11 cellular contexts compared by ENCODE assay signal in genomic region chr10:44749141-44749540, GRCh38.
A peak's percentile ranks its signal among the peaks of the same experiment; 100 is the strongest.
DNase-seq lines count a peak whose midpoint lies in the region; TF ChIP-seq lines count a peak whose summit lies in the region.
"Had no signal": no experiment of that assay in that cellular context is flagged by ENCODE, and none has a peak within 500 bp of the region (broad histone marks: within the 10 kb centered on the region; RNA-seq: fewer than 3 reads in every experiment).

No MANE protein-coding gene starts in this region.

- TF ChIP-seq CTCF in epithelial cell of proximal tubule (conservative IDR thresholded peaks at IDR 0.05; ENCODE audit: low read depth, low read length) (no peak), MM.1S (IDR thresholded peaks at IDR 0.05; ENCODE audit: low read length) (no peak)

- no peak overlapping the region for H3K27ac ChIP-seq in MM.1S (ENCODE audit: low read length)
- H3K27ac ChIP-seq: BLaER1 treated with 17β-estradiol and CSF1 and Interleukin-3, amounts not matched to agents 10 nM and 100 nM; GM23248 had no signal

- H3F3A ChIP-seq in MM.1S (ENCODE audit: insufficient read depth, low read length): no peaks in the 10 kb centered on the region

- no peaks in the 10 kb centered on the region for H3K9me2 ChIP-seq in MM.1S (replicated peaks; ENCODE audit: insufficient read depth, low read length)

- no peak overlapping the region for H2AFZ ChIP-seq in MM.1S (ENCODE audit: low read length)
- H2AFZ ChIP-seq: GM23248 had no signal

- H3K9me3 ChIP-seq in MM.1S (replicated peaks; ENCODE audit: insufficient read depth, low read length): no peaks in the 10 kb centered on the region
- H3K9me3 ChIP-seq: HAP-1 had no signal

- H4K20me1 ChIP-seq in MM.1S (ENCODE audit: insufficient read depth, low read length): no peaks in the 10 kb centered on the region
- H4K20me1 ChIP-seq: BLaER1 treated with 17β-estradiol and CSF1 and Interleukin-3, amounts not matched to agents 10 nM and 100 nM had no signal

- in situ Hi-C loops in Caki2 (cut with HindIII; ENCODE audit: low pct_unique_long_range_greater_than_20kb, low sequenced_read_pairs): no loop called here

- peak; percentile 21 for DNase-seq in Caki2 (ENCODE audit: low read depth)
- DNase-seq in epithelial cell of proximal tubule (ENCODE audit: low read depth): peak; percentile 52
- DNase-seq in left kidney (ENCODE audit: low read depth, low spot score): peak; percentile 74
- DNase-seq in renal cortical epithelial cell (ENCODE audit: low read depth): peak; percentile 77
- DNase-seq in SKM-1 treated with dmso at 0.1 percent for 144 hours (lab: John Stamatoyannopoulos, UW; ENCODE audit: unreplicated experiment): no peak
- no peak for DNase-seq in stimulated activated CD4-positive, alpha-beta T cell treated with anti-CD3 and anti-CD28 coated beads, Interleukin-15, amount 100 ng/mL, for 24 hours
- DNase-seq in MM.1S: no peak
- DNase-seq: CD8-positive, alpha-beta T cell; GM23248 had no signal

- H3K4me3 ChIP-seq in epithelial cell of proximal tubule (ENCODE audit: low read depth, low read length): no peak overlapping the region
- no peak overlapping the region for H3K4me3 ChIP-seq in MM.1S (ENCODE audit: low read length)
- H3K4me3 ChIP-seq: BLaER1 treated with 17β-estradiol and CSF1 and Interleukin-3, amounts not matched to agents 10 nM and 100 nM; GM23248; HAP-1 had no signal

- no peaks in the 10 kb centered on the region for H3K4me1 ChIP-seq in MM.1S (ENCODE audit: low read length)
- H3K4me1 ChIP-seq: HAP-1 had no signal

- no peaks in the 10 kb centered on the region for H3K79me2 ChIP-seq in MM.1S (ENCODE audit: low read length)

- no peaks in the 10 kb centered on the region for H3K36me3 ChIP-seq in MM.1S (replicated peaks; ENCODE audit: insufficient read depth, low read length)
- H3K36me3 ChIP-seq: BLaER1 treated with 17β-estradiol and CSF1 and Interleukin-3, amounts not matched to agents 10 nM and 100 nM; HAP-1 had no signal

- H3K27me3 ChIP-seq in MM.1S (replicated peaks; ENCODE audit: insufficient read depth, low read length): no peaks in the 10 kb centered on the region
- H3K27me3 ChIP-seq: BLaER1 treated with 17β-estradiol and CSF1 and Interleukin-3, amounts not matched to agents 10 nM and 100 nM had no signal

- H3K9ac ChIP-seq in MM.1S (ENCODE audit: low read length): no peak overlapping the region
- H3K9ac ChIP-seq: BLaER1 treated with 17β-estradiol and CSF1 and Interleukin-3, amounts not matched to agents 10 nM and 100 nM; GM23248 had no signal

- H3K4me2 ChIP-seq in MM.1S (ENCODE audit: low read depth, low read length): no peak overlapping the region
- H3K4me2 ChIP-seq: BLaER1 treated with 17β-estradiol and CSF1 and Interleukin-3, amounts not matched to agents 10 nM and 100 nM had no signal

Comparison
In these comparisons a context has a peak if more than half of its experiments do, and no peak if none do; other contexts are left out.
1. DNase-seq: peak in Caki2 (single experiment), epithelial cell of proximal tubule (single experiment), left kidney (single experiment) and renal cortical epithelial cell (single experiment); none in SKM-1 treated with dmso at 0.1 percent for 144 hours (single experiment), stimulated activated CD4-positive, alpha-beta T cell treated with anti-CD3 and anti-CD28 coated beads, Interleukin-15, amount 100 ng/mL, for 24 hours (single experiment) and MM.1S (single experiment).